Comparison of ENCODE assay signal across 25 cellular contexts in genomic region chr21:35430260-35430659, GRCh38.
DNase-seq lines count a peak whose midpoint lies in the region; ATAC-seq, FAIRE-seq and TF ChIP-seq lines count a peak whose summit lies in the region.
"Had no signal": no experiment of that assay in that cellular context is flagged by ENCODE, and none has a peak within 500 bp of the region (broad histone marks: within the 10 kb centered on the region; RNA-seq: fewer than 3 reads in every experiment).

No MANE protein-coding gene starts in this region.

- no peak for TF ChIP-seq POLR2A in K562 (conservative IDR thresholded peaks at IDR 0.05)

- H3K36me3 Mint-ChIP-seq in activated naive CD4-positive, alpha-beta T cell treated with anti-CD3 and anti-CD28 coated beads for 36 hours (ENCODE audit: low read depth), result peaks cover 7% of the 10 kb centered on the region
- peaks cover 3% of the 10 kb centered on the region for H3K36me3 Mint-ChIP-seq in activated naive CD4-positive, alpha-beta T cell treated with anti-CD3 and anti-CD28 coated beads, Interleukin-2, amount 10 ng/mL, durations not matched to agents 7 days and 5 days
- H3K36me3 Mint-ChIP-seq in CD4-positive, alpha-beta T cell (ENCODE audit: low read depth), result peaks cover 21% of the 10 kb centered on the region

- in situ Hi-C loops in K562 (cut with MboI), result loop anchor here (10.0 kb wide), 1 partner anchor 395 kb away; no protein-coding TSS in a partner anchor

- H3K4me2 ChIP-seq in K562 (ENCODE audit: insufficient read depth, low read length), result no peak overlapping the region
- H3K4me2 ChIP-seq: A549; BLaER1 treated with 17β-estradiol and CSF1 and Interleukin-3, amounts not matched to agents 10 nM and 100 nM had no signal

- ATAC-seq in CD4-positive, alpha-beta T cell (ENCODE audit: poor library complexity), result no peak
- ATAC-seq in K562 (no peak), GM21423 (IDR thresholded peaks at IDR 0.05; ENCODE audit: unreplicated experiment) (no peak)
- ATAC-seq: A549, GM12878 had no signal

- peaks cover 30% of the 10 kb centered on the region for H3K4me1 Mint-ChIP-seq in activated naive CD4-positive, alpha-beta T cell treated with anti-CD3 and anti-CD28 coated beads for 36 hours (ENCODE audit: low read depth)
- H3K4me1 Mint-ChIP-seq in activated naive CD4-positive, alpha-beta T cell treated with anti-CD3 and anti-CD28 coated beads, Interleukin-2, amount 10 ng/mL, durations not matched to agents 7 days and 5 days, result peaks cover 23% of the 10 kb centered on the region
- peaks cover 25% of the 10 kb centered on the region for H3K4me1 Mint-ChIP-seq in CD4-positive, alpha-beta T cell (ENCODE audit: low read depth)
- H3K4me1 Mint-ChIP-seq: B cell had no signal

- TF ChIP-seq EP300 in K562 (IDR thresholded peaks at IDR 0.05; ENCODE audit: low read length), result no peak

- peaks cover 33% of the 10 kb centered on the region for H3K9me3 Mint-ChIP-seq in activated naive CD4-positive, alpha-beta T cell treated with anti-CD3 and anti-CD28 coated beads for 36 hours
- peaks cover 35% of the 10 kb centered on the region for H3K9me3 Mint-ChIP-seq in activated naive CD4-positive, alpha-beta T cell treated with anti-CD3 and anti-CD28 coated beads, Interleukin-2, amount 10 ng/mL, durations not matched to agents 7 days and 5 days
- H3K9me3 Mint-ChIP-seq in CD4-positive, alpha-beta T cell, result peaks cover 7% of the 10 kb centered on the region

- H3K27ac ChIP-seq in CD4-positive, alpha-beta T cell (ENCODE audit: low read depth, low read length), result no peak overlapping the region
- no peak overlapping the region for H3K27ac ChIP-seq in K562 (ENCODE audit: extremely low read depth, low read depth, low read length)
- H3K27ac ChIP-seq: 22Rv1; A549; BLaER1 treated with 17β-estradiol and CSF1 and Interleukin-3, amounts not matched to agents 10 nM and 100 nM; C4-2B had no signal

- intact Hi-C loops in activated naive CD4-positive, alpha-beta T cell treated with anti-CD3 and anti-CD28 coated beads for 36 hours (cut with micrococcal nuclease), result no loop called here
- intact Hi-C loops in CD4-positive, alpha-beta T cell (cut with DNase I, micrococcal nuclease), result loop anchor here in 1 of 2 experiments (10.0 kb wide), 1 partner anchor 185 kb away; no protein-coding TSS in a partner anchor
- intact Hi-C loops in K562 (cut with micrococcal nuclease), result no loop called here

- no TSS peak for BruUV-seq in K562 (replicated peaks; lab: Mats Ljungman, UMichigan)

- H4K20me1 ChIP-seq in K562 (replicated peaks; ENCODE audit: control insufficient read depth, insufficient read depth, low read length), result no peaks in the 10 kb centered on the region
- H4K20me1 ChIP-seq: BLaER1 treated with 17β-estradiol and CSF1 and Interleukin-3, amounts not matched to agents 10 nM and 100 nM had no signal

- peak; percentile 6 for FAIRE-seq in K562 (lab: Jason Lieb, UNC)
- FAIRE-seq: A549, GM12878, GM12892, GM18507 had no signal

- no peaks in the 10 kb centered on the region for H3K4me1 ChIP-seq in K562 (replicated peaks in 1 of 2; ENCODE audit: control insufficient read depth in 2 of 2, insufficient read depth in 2 of 2, low read length in 2 of 2)
- H3K4me1 ChIP-seq: A549 had no signal

- H3K4me3 ChIP-seq in K562, result no peak overlapping the region
- H3K4me3 ChIP-seq: A549; BLaER1 treated with 17β-estradiol and CSF1 and Interleukin-3, amounts not matched to agents 10 nM and 100 nM; GM12878 had no signal

- no peaks in the 10 kb centered on the region for H3K27me3 Mint-ChIP-seq in activated naive CD4-positive, alpha-beta T cell treated with anti-CD3 and anti-CD28 coated beads for 36 hours (ENCODE audit: low read depth)
- peaks cover 9% of the 10 kb centered on the region for H3K27me3 Mint-ChIP-seq in activated naive CD4-positive, alpha-beta T cell treated with anti-CD3 and anti-CD28 coated beads, Interleukin-2, amount 10 ng/mL, durations not matched to agents 7 days and 5 days
- H3K27me3 Mint-ChIP-seq in CD4-positive, alpha-beta T cell, result peaks cover 4% of the 10 kb centered on the region

- no peak overlapping the region for H3K4me3 Mint-ChIP-seq in activated naive CD4-positive, alpha-beta T cell treated with anti-CD3 and anti-CD28 coated beads for 36 hours
- H3K4me3 Mint-ChIP-seq in activated naive CD4-positive, alpha-beta T cell treated with anti-CD3 and anti-CD28 coated beads, Interleukin-2, amount 10 ng/mL, durations not matched to agents 7 days and 5 days, result no peak overlapping the region
- H3K4me3 Mint-ChIP-seq in CD4-positive, alpha-beta T cell, result peak overlapping the region; percentile 9
- H3K4me3 Mint-ChIP-seq: B cell; CD8-positive, alpha-beta memory T cell had no signal

- WGBS in K562 (ENCODE audit: insufficient coverage, low coverage, missing lambda C conversion rate), result 30% methylated on average over 3 of the region's 3 CpGs

- CTCF ChIA-PET in activated naive CD4-positive, alpha-beta T cell treated with anti-CD3 and anti-CD28 coated beads for 36 hours (lab: Charles Lee), result no interaction called here
- CTCF ChIA-PET in activated naive CD4-positive, alpha-beta T cell treated with anti-CD3 and anti-CD28 coated beads, Interleukin-2, amount 10 ng/mL, durations not matched to agents 7 days and 5 days (lab: Charles Lee), result interaction anchor here (0.8 kb wide), 1 partner anchor 15 kb away, joined by 3 read pairs; no protein-coding TSS in a partner anchor
- CTCF ChIA-PET in CD4-positive, alpha-beta T cell (lab: Charles Lee), result no interaction called here
- CTCF ChIA-PET in K562 (lab: Yijun Ruan, JAX; ENCODE audit: low intra/inter-chr PET ratio), result no interaction called here

- no peak for TF ChIP-seq CTCF in CD4-positive, alpha-beta T cell (IDR thresholded peaks at IDR 0.05)
- TF ChIP-seq CTCF in K562 (IDR thresholded peaks at IDR 0.05 in 2 of 3, conservative IDR thresholded peaks at IDR 0.05 in 1 of 3; ENCODE audit: insufficient read depth in 2 of 3, low read depth in 1 of 3, low read length in 3 of 3), result no peak

- DNase-seq in activated naive CD4-positive, alpha-beta T cell treated with anti-CD3 and anti-CD28 coated beads for 36 hours, result no peak
- DNase-seq in activated naive CD4-positive, alpha-beta T cell treated with anti-CD3 and anti-CD28 coated beads, Interleukin-2, amount 10 ng/mL, durations not matched to agents 7 days and 5 days, result no peak
- DNase-seq in CD4-positive, alpha-beta T cell, result no peak
- DNase-seq in K562 (ENCODE audit: extremely low read depth in 1 of 4, low spot score in 3 of 4) (no peak), NCI-H524 treated with DMSO at 0.1 percent for 48 hours (lab: John Stamatoyannopoulos, UW) (no peak)
- DNase-seq: AML-193; CD4-positive, alpha-beta memory T cell; CD8-positive, alpha-beta memory T cell; COR-L47; DMS 273 treated with DMSO at 0.1 percent for 48 hours; DMS153; DMS53; DMS79; DND-41; EL; GDM1 had no signal

- no peaks in the 10 kb centered on the region for H3K79me2 ChIP-seq in K562 (ENCODE audit: control insufficient read depth, insufficient read depth, low read length)

- peak overlapping the region; percentile 32 for H3K27ac Mint-ChIP-seq in activated naive CD4-positive, alpha-beta T cell treated with anti-CD3 and anti-CD28 coated beads for 36 hours
- no peak overlapping the region for H3K27ac Mint-ChIP-seq in activated naive CD4-positive, alpha-beta T cell treated with anti-CD3 and anti-CD28 coated beads, Interleukin-2, amount 10 ng/mL, durations not matched to agents 7 days and 5 days
- H3K27ac Mint-ChIP-seq in CD4-positive, alpha-beta T cell, result peak overlapping the region; percentile 61
- H3K27ac Mint-ChIP-seq: B cell; CD4-positive, alpha-beta memory T cell had no signal

- no peak overlapping the region; the same call in 1 of the 2 replicates for H2AFZ ChIP-seq in K562 (ENCODE audit: low read depth, low read length)

- POLR2A ChIA-PET in CD4-positive, alpha-beta T cell (lab: Charles Lee), result no interaction called here
- POLR2A ChIA-PET in K562 (lab: Yijun Ruan, JAX), result interaction anchor here (0.7 to 1.2 kb wide), 3 partner anchors 9 to 137 kb away, joined by 3 to 7 read pairs (median 4); no protein-coding TSS in a partner anchor

- H3K9me3 ChIP-seq in CD4-positive, alpha-beta T cell (ENCODE audit: control insufficient read depth, low read length), result peaks cover 34% of the 10 kb centered on the region
- no peaks in the 10 kb centered on the region for H3K9me3 ChIP-seq in K562 (replicated peaks; ENCODE audit: control insufficient read depth, insufficient read depth, low read depth, low read length)

- no peaks in the 10 kb centered on the region for H3K36me3 ChIP-seq in K562 (ENCODE audit: control insufficient read depth, insufficient read depth, low read length)

- H3K27me3 ChIP-seq in CD4-positive, alpha-beta T cell (ENCODE audit: control insufficient read depth, insufficient read depth, low read length), result peaks cover 3% of the 10 kb centered on the region
- peaks cover 2 to 5% of the 10 kb centered on the region in 2 experiments; a peak in 1 of 5 replicates for H3K27me3 ChIP-seq in K562 (ENCODE audit: control insufficient read depth in 2 of 2, insufficient read depth in 2 of 2, low read length in 2 of 2)
- H3K27me3 ChIP-seq: BLaER1 treated with 17β-estradiol and CSF1 and Interleukin-3, amounts not matched to agents 10 nM and 100 nM had no signal

- TF ChIP-seq RAD21 in K562 (CRISPR knock-in tag; conservative IDR thresholded peaks at IDR 0.05 in 1 of 2, IDR thresholded peaks at IDR 0.05 in 1 of 2), result no peak

- H3K9ac ChIP-seq in K562 (ENCODE audit: insufficient read depth in 1 of 2, low read depth in 2 of 2, low read length in 2 of 2), result no peak overlapping the region
- H3K9ac ChIP-seq: BLaER1 treated with 17β-estradiol and CSF1 and Interleukin-3, amounts not matched to agents 10 nM and 100 nM had no signal

- H3K9me1 ChIP-seq in K562 (ENCODE audit: control insufficient read depth, insufficient read depth, low read length), result no peaks in the 10 kb centered on the region

TF ChIP-seq in K562, 482 proteins besides CTCF, POLR2A, EP300 and RAD21 (continues in another document):
- TF ChIP-seq THRB (CRISPR knock-in tag; conservative IDR thresholded peaks at IDR 0.05) (0 out of 2 replicates have a peak, but pooled peaks have one; percentile 29), KLF6 (CRISPR knock-in tag; IDR thresholded peaks at IDR 0.05; ENCODE audit: borderline replicate concordance) (no peak), FIP1L1 (IDR thresholded peaks at IDR 0.05; ENCODE audit: low read depth, low read length, poor library complexity, severe bottlenecking) (no peak), BCL6 (CRISPR knock-in tag; IDR thresholded peaks at IDR 0.05) (no peak)
